Comparison of ENCODE assay signal across 9 cellular contexts in the genomic region with DNA sequence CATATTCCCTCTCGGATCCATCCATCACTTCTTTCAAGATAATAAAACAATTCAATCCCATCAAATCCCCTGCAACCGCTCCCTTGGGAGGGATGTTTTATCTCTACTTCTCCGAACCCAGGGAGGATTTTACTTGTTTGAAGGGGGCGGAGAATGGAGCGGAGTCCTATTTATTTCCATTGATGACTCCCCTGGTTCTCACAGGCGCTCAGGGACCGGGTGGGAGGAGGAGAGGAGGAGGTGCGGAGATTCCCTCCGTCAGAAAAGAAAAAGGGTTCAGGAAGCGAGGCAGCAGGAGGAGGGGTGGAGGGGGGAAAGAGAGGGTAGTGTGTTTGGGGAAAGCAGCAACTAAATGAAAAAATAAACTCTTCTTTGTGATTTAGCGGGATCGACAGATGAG. TPM values are rescaled to one million over a fixed set of nuclear protein-coding genes. Genes with fewer than 3 reads are reported as not detected.
DNase-seq lines count a peak whose midpoint lies in the region; ATAC-seq and TF ChIP-seq lines count a peak whose summit lies in the region.
"Had no signal": no experiment of that assay in that cellular context is flagged by ENCODE, and none has a peak within 500 bp of the region (broad histone marks: within the 10 kb centered on the region; RNA-seq: fewer than 3 reads in every experiment).

No MANE protein-coding gene starts in this region.

- peaks cover 61% of the 10 kb centered on the region for H3K27me3 Mint-ChIP-seq in activated T-cell treated with anti-CD3 and anti-CD28 coated beads, Interleukin-2, amount 50 U/mL, for 4 hours (ENCODE audit: low read depth)

- intact Hi-C loops in ascending aorta (cut with DNase I) = loop anchor here (5.0 kb wide), 1 partner anchor 148 kb away; a partner anchor contains a TSS
- intact Hi-C loops in lower lobe of right lung (cut with DNase I) = no loop called here
- intact Hi-C loops in testis (cut with DNase I; ENCODE audit: low total_unique reads) = no loop called here

- H3K9me3 ChIP-seq in ascending aorta = no peaks in the 10 kb centered on the region
- no peaks in the 10 kb centered on the region for H3K9me3 ChIP-seq in lower lobe of right lung
- no peaks in the 10 kb centered on the region for H3K9me3 ChIP-seq in testis

- ATAC-seq in activated T-cell treated with anti-CD3 and anti-CD28 coated beads, Interleukin-2, amount 50 U/mL, for 4 hours = no peak
- peak in 1 of 2 donors; percentile 20 for ATAC-seq in lower lobe of right lung
- ATAC-seq: GM12878 had no signal

- no peaks in the 10 kb centered on the region for H3K36me3 Mint-ChIP-seq in activated T-cell treated with anti-CD3 and anti-CD28 coated beads, Interleukin-2, amount 50 U/mL, for 4 hours (ENCODE audit: insufficient read depth)

- DNase-seq in activated T-cell treated with anti-CD3 and anti-CD28 coated beads, Interleukin-2, amount 50 U/mL, for 4 hours = no peak
- no peak for DNase-seq in activated T-cell treated with anti-CD3 and anti-CD28 coated beads, Interleukin-2, amount 50 U/mL, for 1 hour
- DNase-seq in ascending aorta (ENCODE audit: low spot score in 2 of 2) (no peak), lower lobe of right lung (no peak), testis (no peak), cerebellar nuclear complex (lab: John Stamatoyannopoulos, UW) (no peak), MV-4-11 (lab: John Stamatoyannopoulos, UW) (no peak)
- DNase-seq in stimulated activated CD4-positive, alpha-beta T cell treated with anti-CD3 and anti-CD28 coated beads, Interleukin-4, amount 100 ng/mL, for 1 hour = no peak

- no peaks in the 10 kb centered on the region for H3K36me3 ChIP-seq in ascending aorta
- H3K36me3 ChIP-seq in lower lobe of right lung = no peaks in the 10 kb centered on the region
- H3K36me3 ChIP-seq in testis (ENCODE audit: low read depth, missing control alignments) = no peaks in the 10 kb centered on the region

- H3K4me1 ChIP-seq in ascending aorta = peaks cover 5 to 12% of the 10 kb centered on the region in 2 donors
- H3K4me1 ChIP-seq in lower lobe of right lung = peaks cover 10% of the 10 kb centered on the region
- H3K4me1 ChIP-seq in testis = peaks cover 10% of the 10 kb centered on the region

- H3K4me3 Mint-ChIP-seq in activated T-cell treated with anti-CD3 and anti-CD28 coated beads, Interleukin-2, amount 50 U/mL, for 4 hours = peak overlapping the region; percentile 77

- WGBS in testis, 2 donors = 31 to 37% methylated on average over 12 of the region's 12 CpGs

- no peak for TF ChIP-seq POLR2A in testis (IDR thresholded peaks at IDR 0.05)

- no peak for TF ChIP-seq CTCF in ascending aorta (IDR thresholded peaks at IDR 0.05)
- TF ChIP-seq CTCF in lower lobe of right lung (IDR thresholded peaks at IDR 0.05) = no peak
- TF ChIP-seq CTCF in testis (IDR thresholded peaks at IDR 0.05) = no peak

- H3K27me3 ChIP-seq in ascending aorta (no peaks in the 10 kb centered on the region), lower lobe of right lung (ENCODE audit: low read depth) (peaks cover 19% of the 10 kb centered on the region), testis (no peaks in the 10 kb centered on the region)

- peaks cover 25% of the 10 kb centered on the region for H3K4me1 Mint-ChIP-seq in activated T-cell treated with anti-CD3 and anti-CD28 coated beads, Interleukin-2, amount 50 U/mL, for 4 hours (ENCODE audit: low read depth)

- H3K4me3 ChIP-seq in ascending aorta (peak overlapping the region; percentile 64 to 86), lower lobe of right lung (peak overlapping the region; percentile 68), testis (peak overlapping the region; percentile 54 to 55)
- H3K4me3 ChIP-seq: GM12878 had no signal

- no peaks in the 10 kb centered on the region for H3K9me3 Mint-ChIP-seq in activated T-cell treated with anti-CD3 and anti-CD28 coated beads, Interleukin-2, amount 50 U/mL, for 4 hours

- H3K27ac ChIP-seq in ascending aorta = no peak overlapping the region
- peak overlapping the region; percentile 81 for H3K27ac ChIP-seq in lower lobe of right lung
- H3K27ac ChIP-seq in testis = peak overlapping the region in 1 of 2 donors; percentile 60

RNA-seq across cellular contexts. Expression of a gene that starts 2.1 kb away (rescaled TPM):
- total RNA-seq in activated T-cell treated with anti-CD3 and anti-CD28 coated beads, Interleukin-2, amount 50 U/mL, for 4 hours = under 1 TPM in 2 of 3 donors, not detected in 1; 0.16 to 0.18 TPM
- 1.9 TPM for total RNA-seq in ascending aorta
- total RNA-seq in lower lobe of right lung = 108 TPM
- total RNA-seq in testis = 1 to 10 TPM; 3.3 to 7.6 TPM
- polyA plus RNA-seq in testis (ENCODE audit: insufficient read depth, low read depth, low replicate concordance) = 20.7 TPM
- polyA plus RNA-seq: GM12878 had no signal

Comparison
In these comparisons a context has a peak if more than half of its experiments do, and no peak if none do; other contexts are left out.
1. RNA of a gene that starts 2.1 kb away (total RNA-seq): 108 TPM in lower lobe of right lung (single experiment); 3.3 to 7.6 TPM in testis, 1.9 TPM in ascending aorta (single experiment) and 0.16 to 0.18 TPM in activated T-cell treated with anti-CD3 and anti-CD28 coated beads, Interleukin-2, amount 50 U/mL, for 4 hours; every median in the first group is over 10 times any median in the second.
2. Peak in every context shown above with its lines, with median percentiles within 50 percentile points of each other: H3K4me3 ChIP-seq.